Comparison of ENCODE assay signal across 28 cellular contexts in the genomic region with DNA sequence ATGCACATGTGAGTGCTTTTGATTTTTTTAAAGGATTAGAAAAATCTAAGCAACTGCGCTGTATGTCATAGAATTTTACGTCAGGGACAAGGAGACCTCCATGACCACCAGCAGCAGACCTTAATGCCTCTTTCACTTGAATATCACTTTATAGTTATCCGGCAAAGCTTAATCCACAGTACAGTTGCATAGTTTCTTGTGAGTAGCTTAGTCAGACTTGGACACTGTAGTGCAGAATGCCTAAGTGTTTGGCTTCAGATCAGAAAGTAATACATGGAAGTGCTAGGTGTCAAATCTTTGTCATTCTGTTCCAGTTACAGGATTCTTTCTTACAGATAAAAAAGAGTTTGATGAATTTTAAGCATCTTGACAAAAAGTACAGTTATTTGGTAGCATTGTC.
DNase-seq lines count a peak whose midpoint lies in the region; ATAC-seq, FAIRE-seq and TF ChIP-seq lines count a peak whose summit lies in the region.
"Had no signal": no experiment of that assay in that cellular context is flagged by ENCODE, and none has a peak within 500 bp of the region (broad histone marks: within the 10 kb centered on the region; RNA-seq: fewer than 3 reads in every experiment).

No MANE protein-coding gene starts in this region.

- H3K79me2 ChIP-seq in SK-N-SH (ENCODE audit: insufficient read depth) (no peaks in the 10 kb centered on the region), smooth muscle cell (ENCODE audit: low read depth) (no peaks in the 10 kb centered on the region)

- H3K36me3 ChIP-seq in SK-N-SH (replicated peaks in 1 of 2; ENCODE audit: control insufficient read depth in 1 of 2, insufficient read depth in 2 of 2, low read length in 1 of 2) (no peaks in the 10 kb centered on the region), smooth muscle cell (ENCODE audit: low read depth) (no peaks in the 10 kb centered on the region), small intestine (ENCODE audit: control insufficient read depth in 2 of 2, insufficient read depth in 2 of 2, low read length in 2 of 2) (no peaks in the 10 kb centered on the region), body of pancreas (replicated peaks in 1 of 2; ENCODE audit: insufficient read depth in 1 of 2, low read depth in 2 of 2) (no peaks in the 10 kb centered on the region)
- H3K36me3 ChIP-seq: cardiac muscle cell, pancreas, sigmoid colon, upper lobe of right lung had no signal

- H3K4me1 ChIP-seq in SK-N-SH (ENCODE audit: control insufficient read depth in 1 of 2, insufficient read depth in 2 of 2, low read depth in 1 of 2, low read length in 1 of 2) (no peaks in the 10 kb centered on the region), smooth muscle cell (ENCODE audit: low read depth) (no peaks in the 10 kb centered on the region), small intestine (ENCODE audit: control insufficient read depth in 2 of 2, insufficient read depth in 1 of 2, low read depth in 1 of 2, low read length in 1 of 2) (no peaks in the 10 kb centered on the region), body of pancreas (no peaks in the 10 kb centered on the region)
- H3K4me1 ChIP-seq: foreskin keratinocyte, pancreas, sigmoid colon, upper lobe of right lung had no signal

- H3K27ac ChIP-seq in SK-N-SH (ENCODE audit: low read depth in 2 of 2, low read length in 1 of 2) (no peak overlapping the region), smooth muscle cell (ENCODE audit: low read depth) (peak overlapping the region; percentile 1), small intestine (ENCODE audit: low read depth in 1 of 2, low read length in 1 of 2) (no peak overlapping the region), body of pancreas (no peak overlapping the region)
- H3K27ac ChIP-seq: 22Rv1, cardiac muscle cell, foreskin keratinocyte, pancreas, sigmoid colon, upper lobe of right lung had no signal

- ATAC-seq in SK-N-SH treated with all-trans-retinoic acid at 6 μM for 48 hours (peak; percentile 57; the same call in 1 of the 3 replicates), body of pancreas (no peak)
- ATAC-seq: activated naive CD8-positive, alpha-beta T cell treated with anti-CD3 and anti-CD28 coated beads, Interleukin-2, amount 50 U/mL, for 24 hours; foreskin keratinocyte; left lobe of liver; naive thymus-derived CD8-positive, alpha-beta T cell; Panc1; pancreas; upper lobe of right lung had no signal

- TF ChIP-seq POLR2A in body of pancreas (IDR thresholded peaks at IDR 0.05) = no peak

- H3K9me3 ChIP-seq in SK-N-SH (no peaks in the 10 kb centered on the region), smooth muscle cell (replicated peaks; ENCODE audit: low read depth) (no peaks in the 10 kb centered on the region), small intestine (ENCODE audit: control insufficient read depth, low read depth) (no peaks in the 10 kb centered on the region), body of pancreas (no peaks in the 10 kb centered on the region)
- H3K9me3 ChIP-seq: pancreas, sigmoid colon, upper lobe of right lung had no signal

- CTCF ChIA-PET in SK-N-SH (lab: Yijun Ruan, JAX) = no interaction called here

- H3F3A ChIP-seq in SK-N-SH (replicated peaks; ENCODE audit: insufficient read depth) = no peaks in the 10 kb centered on the region
- no peaks in the 10 kb centered on the region for H3F3A ChIP-seq in smooth muscle cell (ENCODE audit: low read depth)

- TF ChIP-seq RAD21 in SK-N-SH (IDR thresholded peaks at IDR 0.05; ENCODE audit: low read length) = no peak

- no peak for FAIRE-seq in small intestine (lab: Jason Lieb, UNC)
- FAIRE-seq: H1 had no signal

- H2AFZ ChIP-seq in SK-N-SH (ENCODE audit: low read depth) (no peak overlapping the region; the same call in 1 of the 2 replicates), smooth muscle cell (ENCODE audit: low read depth) (peak overlapping the region; percentile 32)

- TF ChIP-seq CTCF in SK-N-SH (IDR thresholded peaks at IDR 0.05) (no peak), fibroblast of the aortic adventitia (IDR thresholded peaks at IDR 0.05; ENCODE audit: insufficient read depth, low read length) (no peak), smooth muscle cell (IDR thresholded peaks at IDR 0.05; ENCODE audit: borderline replicate concordance, insufficient read depth, poor library complexity, severe bottlenecking) (no peak), body of pancreas (IDR thresholded peaks at IDR 0.05) (no peak)

- no peaks in the 10 kb centered on the region for H3K9me2 ChIP-seq in SK-N-SH

- H3K4me2 ChIP-seq in SK-N-SH (no peak overlapping the region), smooth muscle cell (peak overlapping the region; percentile 6)

- H4K20me1 ChIP-seq in SK-N-SH (ENCODE audit: insufficient read depth) = no peaks in the 10 kb centered on the region
- H4K20me1 ChIP-seq in smooth muscle cell (ENCODE audit: low read depth) = no peaks in the 10 kb centered on the region

- DNase-seq in SK-N-SH = no peak
- DNase-seq in astrocyte of the hippocampus (ENCODE audit: low read depth, low spot score) = peak; percentile 58
- DNase-seq in fibroblast of the aortic adventitia (ENCODE audit: low read depth) = peak; percentile 65
- DNase-seq in smooth muscle cell (lab: John Stamatoyannopoulos, UW; ENCODE audit: unreplicated experiment) = no peak
- DNase-seq in iPS-NIHi7 (ENCODE audit: extremely low spot score) = no peak
- DNase-seq in small intestine = no peak
- DNase-seq in body of pancreas = no peak
- DNase-seq: activated CD4-positive, alpha-beta T cell treated with anti-CD3 and anti-CD28 coated beads for 1 hour; activated effector memory CD4-positive, alpha-beta T cell treated with anti-CD3 and anti-CD28 coated beads, Interleukin-2, amount 50 U/mL, for 16 hours; activated naive CD8-positive, alpha-beta T cell treated with anti-CD3 and anti-CD28 coated beads, Interleukin-2, amount 50 U/mL, for 24 hours; COR-L47; DMS79; foreskin keratinocyte; Karpas-422; MV-4-11; naive thymus-derived CD8-positive, alpha-beta T cell; NCI-H1694 treated with DMSO at 0.1 percent for 48 hours; NCI-H526; pancreas; sigmoid colon; substantia nigra; upper lobe of right lung had no signal

- H3K4me3 ChIP-seq in SK-N-SH (ENCODE audit: low read depth in 2 of 2, low read length in 1 of 2) (no peak overlapping the region), fibroblast of the aortic adventitia (ENCODE audit: low read depth, low read length) (no peak overlapping the region), smooth muscle cell (no peak overlapping the region), small intestine (ENCODE audit: low read depth in 1 of 2, low read length in 2 of 2) (no peak overlapping the region), body of pancreas (no peak overlapping the region)
- H3K4me3 ChIP-seq: cardiac muscle cell, pancreas, sigmoid colon, upper lobe of right lung had no signal

- no peaks in the 10 kb centered on the region for H3K27me3 ChIP-seq in SK-N-SH (ENCODE audit: insufficient read depth)
- H3K27me3 ChIP-seq in smooth muscle cell (ENCODE audit: low read depth) = no peaks in the 10 kb centered on the region
- no peaks in the 10 kb centered on the region for H3K27me3 ChIP-seq in small intestine (ENCODE audit: control insufficient read depth in 2 of 2, insufficient read depth in 2 of 2, low read length in 2 of 2)
- no peaks in the 10 kb centered on the region for H3K27me3 ChIP-seq in body of pancreas
- H3K27me3 ChIP-seq: cardiac muscle cell, foreskin keratinocyte, pancreas, sigmoid colon, upper lobe of right lung had no signal

- WGBS in SK-N-SH (ENCODE audit: low lambda C conversion rate) = 89% methylated on average over 3 of the region's 3 CpGs
- WGBS in smooth muscle cell (ENCODE audit: low lambda C conversion rate) = 59% methylated on average over 3 of the region's 3 CpGs
- WGBS in small intestine, 3 donors = 76 to 84% (median 81%) methylated on average over 3 of the region's 3 CpGs
- WGBS in body of pancreas, 2 donors = 69 to 70% methylated on average over 3 of the region's 3 CpGs

- intact Hi-C loops in body of pancreas (cut with DNase I) = no loop called here

- no peak for TF ChIP-seq EP300 in SK-N-SH (IDR thresholded peaks at IDR 0.05; ENCODE audit: borderline replicate concordance in 1 of 2, low read depth in 1 of 2, low read length in 1 of 2)

- H3K9ac ChIP-seq in SK-N-SH (no peak overlapping the region), smooth muscle cell (ENCODE audit: low read depth) (no peak overlapping the region)

- POLR2A ChIA-PET in SK-N-SH (lab: Yijun Ruan, JAX) = no interaction called here

TF ChIP-seq in SK-N-SH treated with all-trans-retinoic acid at 6 μM for 48 hours, 23 proteins besides CTCF, POLR2A, EP300 and RAD21 (continues in another document):
- no peak for TF ChIP-seq ZFP30 (CRISPR knock-in tag; IDR thresholded peaks at IDR 0.05)
- TF ChIP-seq, protein P1, sequence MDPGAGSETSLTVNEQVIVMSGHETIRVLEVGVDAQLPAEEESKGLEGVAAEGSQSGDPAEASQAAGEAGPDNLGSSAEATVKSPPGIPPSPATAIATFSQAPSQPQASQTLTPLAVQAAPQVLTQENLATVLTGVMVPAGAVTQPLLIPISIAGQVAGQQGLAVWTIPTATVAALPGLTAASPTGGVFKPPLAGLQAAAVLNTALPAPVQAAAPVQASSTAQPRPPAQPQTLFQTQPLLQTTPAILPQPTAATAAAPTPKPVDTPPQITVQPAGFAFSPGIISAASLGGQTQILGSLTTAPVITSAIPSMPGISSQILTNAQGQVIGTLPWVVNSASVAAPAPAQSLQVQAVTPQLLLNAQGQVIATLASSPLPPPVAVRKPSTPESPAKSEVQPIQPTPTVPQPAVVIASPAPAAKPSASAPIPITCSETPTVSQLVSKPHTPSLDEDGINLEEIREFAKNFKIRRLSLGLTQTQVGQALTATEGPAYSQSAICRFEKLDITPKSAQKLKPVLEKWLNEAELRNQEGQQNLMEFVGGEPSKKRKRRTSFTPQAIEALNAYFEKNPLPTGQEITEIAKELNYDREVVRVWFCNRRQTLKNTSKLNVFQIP (CRISPR knock-in tag; IDR thresholded peaks at IDR 0.05; ENCODE audit: borderline replicate concordance, low read depth) = no peak

TF ChIP-seq in SK-N-SH, 30 proteins besides CTCF, POLR2A, EP300 and RAD21 (continues in another document):
- TF ChIP-seq MXI1 (IDR thresholded peaks at IDR 0.05; ENCODE audit: low read depth, low read length) (no peak), FOXJ3 (CRISPR knock-in tag; IDR thresholded peaks at IDR 0.05) (no peak), MAX (IDR thresholded peaks at IDR 0.05; ENCODE audit: low read depth) (no peak), RCOR1 (IDR thresholded peaks at IDR 0.05; ENCODE audit: low read length) (no peak)

Comparison
In these comparisons a context has a peak if more than half of its experiments do, and no peak if none do; other contexts are left out.
1. DNase-seq: peak in astrocyte of the hippocampus (single experiment) and fibroblast of the aortic adventitia (single experiment); none in SK-N-SH (single experiment), smooth muscle cell (single experiment), iPS-NIHi7 (single experiment), small intestine (single experiment) and body of pancreas (0 of 4).